26 cellular contexts compared by ENCODE assay signal in genomic region chr10:13542533-13542932, GRCh38.
"Had no signal": no experiment of that assay in that cellular context is flagged by ENCODE, and none has a peak within 500 bp of the region (broad histone marks: within the 10 kb centered on the region; RNA-seq: fewer than 3 reads in every experiment).

No MANE protein-coding gene starts in this region.

- H3K36me3 ChIP-seq: stomach, suprapubic skin, thoracic aorta, thyroid gland, tibial artery, tibial nerve, transverse colon, upper lobe of left lung, upper lobe of right lung, uterus, vagina had no signal

- ATAC-seq: stimulated activated effector memory CD8-positive, alpha-beta T cell treated with anti-CD3 and anti-CD28 coated beads, Interleukin-12 subunit alpha, Interleukin-12 subunit beta, amount 100 ng/mL, for 72 hours; stimulated activated memory B cell treated with anti-CD40 and anti-IgM and Interleukin-4, amounts not matched to agents 10 μg/mL and 1 μg/mL and 100 μg/mL, for 72 hours; stimulated activated naive B cell treated with anti-CD40 and anti-IgM and Interleukin-4, amounts not matched to agents 10 μg/mL and 1 μg/mL and 100 μg/mL, for 72 hours; stimulated activated naive CD8-positive, alpha-beta T cell treated with anti-CD3 and anti-CD28 coated beads, Interleukin-15, amount 100 ng/mL, for 72 hours; upper lobe of right lung had no signal

- H3K4me3 ChIP-seq: stomach, suprapubic skin, testis, thoracic aorta, thyroid gland, tibial artery, tibial nerve, transverse colon, upper lobe of left lung, upper lobe of right lung, uterus, vagina had no signal

- H3K27me3 ChIP-seq: testis, thyroid gland, upper lobe of left lung, uterus, vagina had no signal

- H3K9me3 ChIP-seq: stomach, suprapubic skin, testis, thoracic aorta, thyroid gland, tibial artery, tibial nerve, transverse colon, upper lobe of left lung, upper lobe of right lung, uterus, vagina had no signal

- H3K4me1 ChIP-seq: stomach, suprapubic skin, testis, thyroid gland, tibial artery, tibial nerve, transverse colon, upper lobe of left lung, upper lobe of right lung, uterus, vagina had no signal

- DNase-seq: stimulated activated CD4-positive, alpha-beta T cell treated with anti-CD3 and anti-CD28 coated beads, Interleukin-2, amount 100 ng/mL, for 48 hours; stimulated activated CD4-positive, alpha-beta T cell treated with anti-CD3 and anti-CD28 coated beads, Interleukin-4, amount 100 ng/mL, for 1 hour; stimulated activated CD4-positive, alpha-beta T cell treated with anti-CD3 and anti-CD28 coated beads, Interleukin-4, amount 100 ng/mL, for 24 hours; stimulated activated CD4-positive, alpha-beta T cell treated with anti-CD3 and anti-CD28 coated beads, Interleukin-4, amount 100 ng/mL, for 4 hours; stimulated activated CD8-positive, alpha-beta memory T cell treated with anti-CD3 and anti-CD28 coated beads, Interleukin-4, amount 100 ng/mL, for 48 hours; stimulated activated naive B cell treated with anti-CD40 and anti-IgM and Interleukin-4, amounts not matched to agents 10 μg/mL and 1 μg/mL and 100 μg/mL, for 72 hours; stimulated activated naive CD4-positive, alpha-beta T cell; stimulated activated naive CD4-positive, alpha-beta T cell treated with Interleukin-2 at 50 U/mL for 16 hours; stimulated activated naive CD8-positive, alpha-beta T cell treated with anti-CD3 and anti-CD28 coated beads, Interleukin-15, amount 100 ng/mL, for 72 hours; stomach; substantia nigra; testis; thyroid gland; tibial artery; transverse colon; trophoblast cell; upper lobe of left lung; upper lobe of right lung; uterus had no signal

- FAIRE-seq: urothelium cell line had no signal

- H3K27ac ChIP-seq: stomach, suprapubic skin, testis, thoracic aorta, thyroid gland, tibial artery, tibial nerve, transverse colon, upper lobe of left lung, upper lobe of right lung, uterus, vagina had no signal
